21 cellular contexts compared by ENCODE assay signal in genomic region chr15:99546436-99547100, GRCh38. TPM values are rescaled to one million over a fixed set of nuclear protein-coding genes. Genes with fewer than 3 reads are reported as not detected.
DNase-seq lines count a peak whose midpoint lies in the region; ATAC-seq, FAIRE-seq and TF ChIP-seq lines count a peak whose summit lies in the region.
"Had no signal": no experiment of that assay in that cellular context is flagged by ENCODE, and none has a peak within 500 bp of the region (broad histone marks: within the 10 kb centered on the region; RNA-seq: fewer than 3 reads in every experiment).

No MANE protein-coding gene starts in this region.

- H4K8ac ChIP-seq in H1 (ENCODE audit: extremely low read depth, insufficient read depth, low read length) = 0 out of 2 replicates have a peak overlapping the region, but pooled peaks have one; percentile 3

- no peak overlapping the region for H3K9ac ChIP-seq in H1 (replicated peaks in 1 of 4; ENCODE audit: extremely low read depth in 1 of 4, low read depth in 3 of 4, low read length in 3 of 4)

- H4K20me1 ChIP-seq in H1 (replicated peaks in 1 of 2; ENCODE audit: control insufficient read depth in 1 of 2, insufficient read depth in 2 of 2, low read length in 2 of 2) = no peaks in the 10 kb centered on the region

- CTCF ChIA-PET in H1 (lab: Charles Lee; ENCODE audit: partially characterized antibody) = interaction anchor here (0.6 to 1.3 kb wide), 3 partner anchors 45 to 274 kb away, joined by 3 read pairs; no protein-coding TSS in a partner anchor
- CTCF ChIA-PET in naive thymus-derived CD4-positive, alpha-beta T cell (lab: Charles Lee) = no interaction called here

- H2BK5ac ChIP-seq in H1 (ENCODE audit: low read depth, low read length) = no peak overlapping the region

- H3K4me3 Mint-ChIP-seq in stimulated activated memory B cell treated with anti-CD40 and anti-IgM and Interleukin-4, amounts not matched to agents 10 μg/mL and 1 μg/mL and 100 μg/mL, for 72 hours = no peak overlapping the region
- H3K4me3 Mint-ChIP-seq in naive thymus-derived CD4-positive, alpha-beta T cell = no peak overlapping the region
- H3K4me3 Mint-ChIP-seq: CD4-positive, CD25-positive, alpha-beta regulatory T cell had no signal

- no peak for TF ChIP-seq CTCF in H1 (IDR thresholded peaks at IDR 0.05; ENCODE audit: control extremely low read depth in 1 of 3, insufficient read depth in 1 of 3, low read depth in 1 of 3, low read length in 3 of 3)
- TF ChIP-seq CTCF in psoas muscle (IDR thresholded peaks at IDR 0.05) = no peak

- intact Hi-C loops in psoas muscle (cut with DNase I) = no loop called here
- intact Hi-C loops in naive thymus-derived CD4-positive, alpha-beta T cell (cut with micrococcal nuclease) = no loop called here

- H2BK20ac ChIP-seq in H1 (ENCODE audit: low read length) = no peak overlapping the region

- H3K18ac ChIP-seq in H1 (ENCODE audit: extremely low read depth, low read length) = no peak overlapping the region

- DNase-seq in SJCRH30 = peak; percentile 80 to 84
- DNase-seq in H1 (ENCODE audit: low read depth in 1 of 2, low spot score in 2 of 2) = no peak
- DNase-seq in psoas muscle = no peak
- no peak for DNase-seq in NK-92 treated with Interleukin-12 subunit alpha and Interleukin-12 subunit beta, amount 100 ng/mL, for 24 hours (lab: John Stamatoyannopoulos, UW)
- DNase-seq in naive thymus-derived CD4-positive, alpha-beta T cell = no peak
- DNase-seq in activated effector memory CD4-positive, alpha-beta T cell treated with Interleukin-2 at 50 U/mL for 16 hours = no peak
- DNase-seq: ACHN; BE2C; C1 segment of cervical spinal cord; CD4-positive, CD25-positive, alpha-beta regulatory T cell; CD8-positive, alpha-beta memory T cell; COR-L47; DMS 273 treated with DMSO at 0.1 percent for 48 hours; DND-41; EL had no signal

- no peak overlapping the region for H2AFZ ChIP-seq in H1 (ENCODE audit: low read length)

- peaks cover 16% of the 10 kb centered on the region for H3K4me1 ChIP-seq in SJCRH30
- no peaks in the 10 kb centered on the region for H3K4me1 ChIP-seq in H1 (replicated peaks in 1 of 4; ENCODE audit: control insufficient read depth in 3 of 4, insufficient read depth in 4 of 4, low read length in 3 of 4)
- H3K4me1 ChIP-seq in psoas muscle = peaks cover 7% of the 10 kb centered on the region
- no peaks in the 10 kb centered on the region for H3K4me1 ChIP-seq in naive thymus-derived CD4-positive, alpha-beta T cell (ENCODE audit: control insufficient read depth in 2 of 2, insufficient read depth in 2 of 2, low read length in 2 of 2)
- H3K4me1 ChIP-seq: BE2C, HAP-1 had no signal

- TF ChIP-seq RAD21 in H1 (IDR thresholded peaks at IDR 0.05 in 1 of 2, conservative IDR thresholded peaks at IDR 0.05 in 1 of 2; ENCODE audit: low read depth in 2 of 2, low read length in 2 of 2) = no peak

- FAIRE-seq in H1 (lab: Jason Lieb, UNC) = no peak
- FAIRE-seq: A204.1, GM12878 had no signal

- no peak overlapping the region for H2BK15ac ChIP-seq in H1 (ENCODE audit: low read length)

- no peak overlapping the region for H2AK5ac ChIP-seq in H1 (ENCODE audit: low read depth, low read length)

- no peak overlapping the region for H2BK120ac ChIP-seq in H1 (replicated peaks; ENCODE audit: low read depth, low read length)

- H3K27ac ChIP-seq in SJCRH30 = no peak overlapping the region; the same call in 1 of the 2 replicates
- H3K27ac ChIP-seq in H1 (ENCODE audit: low read depth, low read length) = no peak overlapping the region
- H3K27ac ChIP-seq in psoas muscle = peak overlapping the region; percentile 34
- no peak overlapping the region for H3K27ac ChIP-seq in naive thymus-derived CD4-positive, alpha-beta T cell (ENCODE audit: low read depth, low read length)
- H3K27ac ChIP-seq: HL-60 had no signal

- H3K27ac Mint-ChIP-seq in stimulated activated memory B cell treated with anti-CD40 and anti-IgM and Interleukin-4, amounts not matched to agents 10 μg/mL and 1 μg/mL and 100 μg/mL, for 72 hours = no peak overlapping the region
- no peak overlapping the region for H3K27ac Mint-ChIP-seq in naive thymus-derived CD4-positive, alpha-beta T cell
- H3K27ac Mint-ChIP-seq: CD4-positive, CD25-positive, alpha-beta regulatory T cell; CD8-positive, alpha-beta memory T cell had no signal

- H3K9me3 ChIP-seq in SJCRH30 (replicated peaks) = no peaks in the 10 kb centered on the region
- H3K9me3 ChIP-seq in H1 (ENCODE audit: insufficient read depth in 2 of 2, low read depth in 1 of 2, low read length in 1 of 2) = no peaks in the 10 kb centered on the region
- no peaks in the 10 kb centered on the region for H3K9me3 ChIP-seq in psoas muscle
- no peaks in the 10 kb centered on the region for H3K9me3 ChIP-seq in naive thymus-derived CD4-positive, alpha-beta T cell (ENCODE audit: control insufficient read depth in 2 of 3, low read length in 3 of 3)
- H3K9me3 ChIP-seq: BE2C, HAP-1 had no signal

- no peaks in the 10 kb centered on the region for H3K27me3 Mint-ChIP-seq in stimulated activated memory B cell treated with anti-CD40 and anti-IgM and Interleukin-4, amounts not matched to agents 10 μg/mL and 1 μg/mL and 100 μg/mL, for 72 hours
- peaks cover 0 to 1% (median 0%) of the 10 kb centered on the region in 5 donors for H3K27me3 Mint-ChIP-seq in naive thymus-derived CD4-positive, alpha-beta T cell

- no peaks in the 10 kb centered on the region for H3K36me3 ChIP-seq in SJCRH30
- no peaks in the 10 kb centered on the region for H3K36me3 ChIP-seq in H1 (ENCODE audit: control insufficient read depth in 2 of 4, insufficient read depth in 4 of 4, low read length in 3 of 4)
- no peaks in the 10 kb centered on the region for H3K36me3 ChIP-seq in psoas muscle (ENCODE audit: insufficient read depth in 1 of 2, low read depth in 1 of 2)
- no peaks in the 10 kb centered on the region for H3K36me3 ChIP-seq in naive thymus-derived CD4-positive, alpha-beta T cell (ENCODE audit: control insufficient read depth in 2 of 3, insufficient read depth in 3 of 3, low read length in 3 of 3)
- H3K36me3 ChIP-seq: BE2C, HAP-1 had no signal

- no peaks in the 10 kb centered on the region for H3K36me3 Mint-ChIP-seq in stimulated activated memory B cell treated with anti-CD40 and anti-IgM and Interleukin-4, amounts not matched to agents 10 μg/mL and 1 μg/mL and 100 μg/mL, for 72 hours
- H3K36me3 Mint-ChIP-seq in naive thymus-derived CD4-positive, alpha-beta T cell = no peaks in the 10 kb centered on the region
- H3K36me3 Mint-ChIP-seq: CD4-positive, CD25-positive, alpha-beta regulatory T cell; CD8-positive, alpha-beta memory T cell had no signal

- no peaks in the 10 kb centered on the region for H3K79me2 ChIP-seq in H1 (ENCODE audit: control insufficient read depth in 1 of 2, insufficient read depth in 2 of 2, low read length in 2 of 2)

- POLR2A ChIA-PET in H1 (lab: Charles Lee; ENCODE audit: partially characterized antibody) = interaction anchor here (1.4 kb wide), 1 partner anchor 19 kb away, joined by 3 read pairs; the partner anchor contains the start of gene MEF2A
- POLR2A ChIA-PET in naive thymus-derived CD4-positive, alpha-beta T cell (lab: Charles Lee) = no interaction called here

- no peak overlapping the region for H3K14ac ChIP-seq in H1 (ENCODE audit: insufficient read length)

- no peaks in the 10 kb centered on the region for H3K23me2 ChIP-seq in H1 (ENCODE audit: low read depth, low read length)

- H3K4me2 ChIP-seq in H1 (ENCODE audit: insufficient read depth in 1 of 2, low read depth in 2 of 2, low read length in 2 of 2) = no peak overlapping the region

- no peak overlapping the region for H4K91ac ChIP-seq in H1 (replicated peaks; ENCODE audit: insufficient read length, low read length)

- WGBS in H1 (ENCODE audit: extremely low coverage in 1 of 2, insufficient coverage in 1 of 2, insufficient read length in 1 of 2, insufficient replicate concordance in 2 of 2, low coverage in 1 of 2, low lambda C conversion rate in 2 of 2, missing lambda C conversion rate in 1 of 2), 2 experiments = 92% methylated on average over 4 of the region's 4 CpGs; no CpG with 5 or more reads in 1 of the 2 experiments
- 43 to 66% (median 65%) methylated on average over 4 of the region's 4 CpGs for WGBS in psoas muscle, 3 donors

- ATAC-seq in psoas muscle (peak in 3 of 4 donors; percentile 42 to 94 (median 66)), HG03469 (IDR thresholded peaks at IDR 0.05; ENCODE audit: unreplicated experiment) (no peak)
- peak; percentile 58 for ATAC-seq in stimulated activated memory B cell treated with anti-CD40 and anti-IgM and Interleukin-4, amounts not matched to agents 10 μg/mL and 1 μg/mL and 100 μg/mL, for 72 hours
- ATAC-seq in naive thymus-derived CD4-positive, alpha-beta T cell = no peak
- ATAC-seq: GM12878 had no signal

- H3K4me1 Mint-ChIP-seq in stimulated activated memory B cell treated with anti-CD40 and anti-IgM and Interleukin-4, amounts not matched to agents 10 μg/mL and 1 μg/mL and 100 μg/mL, for 72 hours = peaks cover 9% of the 10 kb centered on the region
- H3K4me1 Mint-ChIP-seq in naive thymus-derived CD4-positive, alpha-beta T cell = peaks cover 0 to 5% (median 0%) of the 10 kb centered on the region in 7 donors
- H3K4me1 Mint-ChIP-seq: CD4-positive, CD25-positive, alpha-beta regulatory T cell; CD8-positive, alpha-beta memory T cell had no signal

- no peak for TF ChIP-seq EP300 in H1 (IDR thresholded peaks at IDR 0.05; ENCODE audit: borderline replicate concordance in 1 of 2, low read depth in 2 of 2, low read length in 2 of 2)

- no peak overlapping the region for H2BK12ac ChIP-seq in H1 (ENCODE audit: low read depth, low read length)

- peaks cover 3% of the 10 kb centered on the region for H3K9me3 Mint-ChIP-seq in stimulated activated memory B cell treated with anti-CD40 and anti-IgM and Interleukin-4, amounts not matched to agents 10 μg/mL and 1 μg/mL and 100 μg/mL, for 72 hours
- no peaks in the 10 kb centered on the region for H3K9me3 Mint-ChIP-seq in naive thymus-derived CD4-positive, alpha-beta T cell
- H3K9me3 Mint-ChIP-seq: CD8-positive, alpha-beta memory T cell had no signal

- no peak overlapping the region for H3K56ac ChIP-seq in H1 (replicated peaks; ENCODE audit: insufficient read length, low read depth, low read length)

- H4K5ac ChIP-seq in H1 (ENCODE audit: insufficient read length, low read depth, low read length) = no peak overlapping the region

- H3K27me3 ChIP-seq in SJCRH30 (no peaks in the 10 kb centered on the region), H1 (replicated peaks in 1 of 4; ENCODE audit: control insufficient read depth in 3 of 4, extremely low read depth in 1 of 4, insufficient read depth in 3 of 4, low read length in 3 of 4) (no peaks in the 10 kb centered on the region), psoas muscle (ENCODE audit: insufficient read depth in 3 of 3, low read length in 2 of 3) (no peaks in the 10 kb centered on the region)
- H3K27me3 ChIP-seq in naive thymus-derived CD4-positive, alpha-beta T cell (ENCODE audit: control insufficient read depth in 2 of 2, insufficient read depth in 2 of 2, low read length in 2 of 2) = no peaks in the 10 kb centered on the region
- H3K27me3 ChIP-seq: BE2C had no signal

- H3K4me3 ChIP-seq in SJCRH30 (no peak overlapping the region), H1 (ENCODE audit: extremely low read depth in 1 of 4, insufficient read depth in 2 of 4, low read depth in 3 of 4, low read length in 4 of 4) (no peak overlapping the region), psoas muscle (no peak overlapping the region)
- no peak overlapping the region for H3K4me3 ChIP-seq in naive thymus-derived CD4-positive, alpha-beta T cell (ENCODE audit: low read length)
- H3K4me3 ChIP-seq: GM12878, HAP-1 had no signal

- no peak overlapping the region for H3K4ac ChIP-seq in H1 (replicated peaks; ENCODE audit: insufficient read length, low read depth, low read length)

- no peak for TF ChIP-seq POLR2A in H1 (IDR thresholded peaks at IDR 0.05; ENCODE audit: control extremely low read depth in 1 of 2, low read depth in 2 of 2, low read length in 2 of 2)

- H3K79me1 ChIP-seq in H1 (ENCODE audit: low read depth, low read length) = no peaks in the 10 kb centered on the region; the same call in 1 of the 2 replicates

- H3K23ac ChIP-seq in H1 (ENCODE audit: insufficient read length) = no peak overlapping the region

RNA-seq across cellular contexts. Expression of gene MEF2A, which starts 19.2 kb away (rescaled TPM):
- 33.5 and 41.2 TPM in 2 replicates for total RNA-seq in SJCRH30 (2014; rRNA removed; shearing (Covaris generic))
- 22.5 TPM in 2 replicates for total RNA-seq in H1 (2021; fragmentation: NEBNext Ultra II Directional; extraction: Animal tissue kit (Norgen Biotek cat#: 25700))
- 14.3 and 15.6 TPM in 2 replicates for polyA plus RNA-seq in H1 (2011; rRNA removed)
- polyA plus RNA-seq in H1 (2011; cell fraction: cytosol; rRNA removed) = 12.6 TPM
- polyA plus RNA-seq in H1 (2011; cell fraction: nucleus; rRNA removed) = 26.9 TPM
- 8.7 to 13.9 TPM (median 10.7 TPM) in 4 replicates for polyA plus RNA-seq in H1 (2012, experiment 1 of 2)
- 1.2 TPM for polyA plus RNA-seq in H1 (2012, experiment 2 of 2)
- polyA plus RNA-seq in H1 (2013, experiment 1 of 2) = 10.5 TPM
- polyA plus RNA-seq in H1 (2013, experiment 2 of 2) = 10.3 TPM
- polyA minus RNA-seq in H1 (2011; rRNA and poly(A)+ RNA removed) = 29.3 and 33.4 TPM in 2 replicates
- polyA minus RNA-seq in H1 (2011; cell fraction: cytosol; rRNA and poly(A)+ RNA removed) = 15.7 TPM
- polyA minus RNA-seq in H1 (2011; cell fraction: nucleus; rRNA and poly(A)+ RNA removed) = 41.5 TPM
- 10 to 100 TPM; 63.9 to 92.6 (median 70.3) TPM for total RNA-seq in psoas muscle
- polyA plus RNA-seq in psoas muscle = 10 to 100 TPM; 17.1 to 52.6 (median 21.0) TPM
- total RNA-seq in naive thymus-derived CD4-positive, alpha-beta T cell = 10 to 100 TPM; 24.2 to 42.8 (median 38.5) TPM
- 10 to 100 TPM; 17.2 to 21.8 TPM for polyA plus RNA-seq in naive thymus-derived CD4-positive, alpha-beta T cell

Comparison
In these comparisons a context has a peak if more than half of its experiments do, and no peak if none do; other contexts are left out.
1. DNase-seq: peak in SJCRH30 (2 of 2); none in H1 (0 of 2), psoas muscle (0 of 2), NK-92 treated with Interleukin-12 subunit alpha and Interleukin-12 subunit beta, amount 100 ng/mL, for 24 hours (single experiment), naive thymus-derived CD4-positive, alpha-beta T cell (0 of 9) and activated effector memory CD4-positive, alpha-beta T cell treated with Interleukin-2 at 50 U/mL for 16 hours (single experiment).
2. ATAC-seq: peak in psoas muscle (3 of 4) and stimulated activated memory B cell treated with anti-CD40 and anti-IgM and Interleukin-4, amounts not matched to agents 10 μg/mL and 1 μg/mL and 100 μg/mL, for 72 hours (single experiment); none in HG03469 (single experiment) and naive thymus-derived CD4-positive, alpha-beta T cell (single experiment).